ENCODE assay signal across 9 cellular contexts in genomic region chr5:115366223-115366622, GRCh38.
DNase-seq lines count a peak whose midpoint lies in the region; ATAC-seq and TF ChIP-seq lines count a peak whose summit lies in the region.
"Had no signal": no experiment of that assay in that cellular context is flagged by ENCODE, and none has a peak within 500 bp of the region (broad histone marks: within the 10 kb centered on the region; RNA-seq: fewer than 3 reads in every experiment).

No MANE protein-coding gene starts in this region.

- H3K4me1 ChIP-seq in parathyroid adenoma = peaks cover 9% of the 10 kb centered on the region
- H3K4me1 ChIP-seq in vagina = peaks cover 11% of the 10 kb centered on the region
- H3K4me1 ChIP-seq in colonic mucosa = no peaks in the 10 kb centered on the region

- H3K4me3 ChIP-seq in parathyroid adenoma (ENCODE audit: low read depth, low read length) = no peak overlapping the region
- H3K4me3 ChIP-seq in vagina = no peak overlapping the region
- no peak overlapping the region for H3K4me3 ChIP-seq in colonic mucosa

- H3K36me3 Mint-ChIP-seq in activated T-helper 2 cell treated with anti-CD3 and anti-CD28 coated beads, Interferon-gamma antibody, Interleukin-2, Interleukin-4, amounts not matched to agents 10 μg/mL and 5 μg/mL and 100 μg/mL, durations not matched to agents 14 hours and 24 hours and 36 hours (ENCODE audit: low read depth) = no peaks in the 10 kb centered on the region

- H3K27ac ChIP-seq in parathyroid adenoma = peak overlapping the region; percentile 64
- no peak overlapping the region for H3K27ac ChIP-seq in vagina
- H3K27ac ChIP-seq in colonic mucosa = no peak overlapping the region

- H3K4me2 ChIP-seq in parathyroid adenoma (ENCODE audit: low read length) = no peak overlapping the region

- H3K27me3 ChIP-seq in parathyroid adenoma (ENCODE audit: control insufficient read depth, insufficient read depth, low read length) (no peaks in the 10 kb centered on the region), vagina (no peaks in the 10 kb centered on the region), colonic mucosa (no peaks in the 10 kb centered on the region)

- H3K27ac Mint-ChIP-seq in activated T-helper 2 cell treated with anti-CD3 and anti-CD28 coated beads, Interferon-gamma antibody, Interleukin-2, Interleukin-4, amounts not matched to agents 10 μg/mL and 5 μg/mL and 100 μg/mL, durations not matched to agents 14 hours and 24 hours and 36 hours = no peak overlapping the region
- H3K27ac Mint-ChIP-seq: activated T-helper 17 cell treated with anti-CD3 and anti-CD28 coated beads, Interleukin-2, amount 50 U/mL, for 72 hours had no signal

- TF ChIP-seq CTCF in parathyroid adenoma (IDR thresholded peaks at IDR 0.05) (no peak), vagina (IDR thresholded peaks at IDR 0.05) (no peak), colonic mucosa (IDR thresholded peaks at IDR 0.05) (no peak)

- H3K9me3 ChIP-seq in parathyroid adenoma (ENCODE audit: control insufficient read depth, low read length) (no peaks in the 10 kb centered on the region), vagina (no peaks in the 10 kb centered on the region), colonic mucosa (no peaks in the 10 kb centered on the region)

- DNase-seq in GM04504 (ENCODE audit: low read depth) (peak; percentile 84), OCI-M1 (lab: John Stamatoyannopoulos, UW) (peak; percentile 1), vagina (ENCODE audit: extremely low spot score in 2 of 2) (no peak), colonic mucosa (no peak)
- no peak for DNase-seq in stimulated activated CD4-positive, alpha-beta T cell treated with anti-CD3 and anti-CD28 coated beads, Interleukin-4, amount 100 ng/mL, for 4 hours
- no peak for DNase-seq in activated T-helper 2 cell treated with anti-CD3 and anti-CD28 coated beads, Interferon-gamma antibody, Interleukin-2, Interleukin-4, amounts not matched to agents 10 μg/mL and 5 μg/mL and 100 μg/mL, durations not matched to agents 14 hours and 24 hours and 36 hours (ENCODE audit: low spot score)

- H3K4me1 Mint-ChIP-seq in activated T-helper 2 cell treated with anti-CD3 and anti-CD28 coated beads, Interferon-gamma antibody, Interleukin-2, Interleukin-4, amounts not matched to agents 10 μg/mL and 5 μg/mL and 100 μg/mL, durations not matched to agents 14 hours and 24 hours and 36 hours (ENCODE audit: low read depth) = peaks cover 4% of the 10 kb centered on the region
- H3K4me1 Mint-ChIP-seq: activated T-helper 17 cell treated with anti-CD3 and anti-CD28 coated beads, Interleukin-2, amount 50 U/mL, for 72 hours had no signal

- intact Hi-C loops in activated T-helper 2 cell treated with anti-CD3 and anti-CD28 coated beads, Interferon-gamma antibody, Interleukin-2, Interleukin-4, amounts not matched to agents 10 μg/mL and 5 μg/mL and 100 μg/mL, durations not matched to agents 14 hours and 24 hours and 36 hours (cut with micrococcal nuclease) = no loop called here
- intact Hi-C loops in vagina (cut with DNase I) = no loop called here
- intact Hi-C loops in colonic mucosa (cut with DNase I) = no loop called here

- peak; percentile 77 for ATAC-seq in esophagus mucosa
- ATAC-seq: activated T-helper 17 cell treated with anti-CD3 and anti-CD28 coated beads, Interleukin-2, amount 50 U/mL, for 72 hours had no signal

- peak overlapping the region; percentile 20 for H2AFZ ChIP-seq in parathyroid adenoma

- H3K36me3 ChIP-seq in parathyroid adenoma (ENCODE audit: control insufficient read depth, insufficient read depth, low read length) (no peaks in the 10 kb centered on the region), vagina (no peaks in the 10 kb centered on the region), colonic mucosa (no peaks in the 10 kb centered on the region)

- H3K4me3 Mint-ChIP-seq in activated T-helper 2 cell treated with anti-CD3 and anti-CD28 coated beads, Interferon-gamma antibody, Interleukin-2, Interleukin-4, amounts not matched to agents 10 μg/mL and 5 μg/mL and 100 μg/mL, durations not matched to agents 14 hours and 24 hours and 36 hours (ENCODE audit: low read depth) = no peak overlapping the region
- H3K4me3 Mint-ChIP-seq: activated T-helper 17 cell treated with anti-CD3 and anti-CD28 coated beads, Interleukin-2, amount 50 U/mL, for 72 hours had no signal

- peaks cover 18% of the 10 kb centered on the region for H3K27me3 Mint-ChIP-seq in activated T-helper 2 cell treated with anti-CD3 and anti-CD28 coated beads, Interferon-gamma antibody, Interleukin-2, Interleukin-4, amounts not matched to agents 10 μg/mL and 5 μg/mL and 100 μg/mL, durations not matched to agents 14 hours and 24 hours and 36 hours (ENCODE audit: low read depth)

- no peak for TF ChIP-seq POLR2A in vagina (IDR thresholded peaks at IDR 0.05)

- H3K9ac ChIP-seq in parathyroid adenoma (no peak overlapping the region), colonic mucosa (ENCODE audit: low read depth in 2 of 2, low read length in 2 of 2) (no peak overlapping the region)

- no peaks in the 10 kb centered on the region for H3K9me3 Mint-ChIP-seq in activated T-helper 2 cell treated with anti-CD3 and anti-CD28 coated beads, Interferon-gamma antibody, Interleukin-2, Interleukin-4, amounts not matched to agents 10 μg/mL and 5 μg/mL and 100 μg/mL, durations not matched to agents 14 hours and 24 hours and 36 hours
- H3K9me3 Mint-ChIP-seq: activated T-helper 17 cell treated with anti-CD3 and anti-CD28 coated beads, Interleukin-2, amount 50 U/mL, for 72 hours had no signal

- no peaks in the 10 kb centered on the region for H3K79me2 ChIP-seq in parathyroid adenoma

Comparison
In these comparisons a context has a peak if more than half of its experiments do, and no peak if none do; other contexts are left out.
1. DNase-seq: peak in GM04504 (single experiment) and OCI-M1 (single experiment); none in stimulated activated CD4-positive, alpha-beta T cell treated with anti-CD3 and anti-CD28 coated beads, Interleukin-4, amount 100 ng/mL, for 4 hours (0 of 2), activated T-helper 2 cell treated with anti-CD3 and anti-CD28 coated beads, Interferon-gamma antibody, Interleukin-2, Interleukin-4, amounts not matched to agents 10 μg/mL and 5 μg/mL and 100 μg/mL, durations not matched to agents 14 hours and 24 hours and 36 hours (single experiment), vagina (0 of 2) and colonic mucosa (single experiment).